8 cellular contexts compared by ENCODE assay signal in the genomic region with DNA sequence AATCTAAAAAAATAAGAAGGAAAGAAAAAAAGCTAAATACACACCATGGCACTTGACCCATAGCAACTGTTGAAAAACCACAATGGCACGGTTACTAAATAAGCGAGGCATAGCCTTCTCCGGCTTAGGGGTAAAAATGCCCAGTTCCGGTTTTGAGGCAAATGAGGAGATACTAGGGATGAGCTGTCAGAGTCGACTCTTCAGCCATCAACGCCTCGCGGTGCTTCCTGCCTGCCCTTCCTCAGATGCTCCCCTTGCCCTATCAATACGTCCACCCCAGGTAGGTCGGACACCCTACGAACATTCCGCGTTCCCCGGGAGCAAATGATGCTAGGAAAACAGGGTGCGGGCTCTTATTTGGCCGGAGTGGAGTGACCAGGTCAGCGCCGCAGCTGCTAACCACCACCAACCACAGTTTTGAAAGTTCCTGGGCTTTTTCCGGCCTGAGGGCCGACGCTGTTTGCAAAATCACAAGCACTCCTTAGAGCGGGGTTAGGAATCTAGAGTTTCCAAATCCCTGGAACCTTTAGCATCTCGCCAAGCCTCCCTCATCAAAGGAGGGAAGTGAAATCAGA. TPM values are rescaled to one million over a fixed set of nuclear protein-coding genes. Genes with fewer than 3 reads are reported as not detected.
DNase-seq lines count a peak whose midpoint lies in the region; ATAC-seq and TF ChIP-seq lines count a peak whose summit lies in the region.

No MANE protein-coding gene starts in this region.

- in situ Hi-C loops in GM13977 (cut with MboI; ENCODE audit: low pct_unique_long_range_greater_than_20kb, low sequenced_read_pairs, unreplicated experiment), result no loop called here

- no peaks in the 10 kb centered on the region for H3K27me3 Mint-ChIP-seq in activated naive CD8-positive, alpha-beta T cell

- ATAC-seq in left ventricle myocardium superior (no peak), GM18909 (IDR thresholded peaks at IDR 0.05; ENCODE audit: poor library complexity, unreplicated experiment) (no peak)

- peak overlapping the region; percentile 81 for H3K4me3 ChIP-seq in rectal smooth muscle tissue (ENCODE audit: low read length)

- no peak for TF ChIP-seq CTCF in GM13977 (IDR thresholded peaks at IDR 0.05; ENCODE audit: extremely low read depth, insufficient read depth, missing control alignments)

- intact Hi-C loops in left ventricle myocardium superior (cut with micrococcal nuclease), result no loop called here

- H3K4me1 Mint-ChIP-seq in activated naive CD8-positive, alpha-beta T cell (ENCODE audit: low read depth), result peaks cover 42% of the 10 kb centered on the region

- peaks cover 5% of the 10 kb centered on the region for H3K36me3 Mint-ChIP-seq in activated naive CD8-positive, alpha-beta T cell

- peak overlapping the region; percentile 38 for H3K9ac ChIP-seq in rectal smooth muscle tissue (ENCODE audit: low read length)

- DNase-seq in AG08396 (ENCODE audit: low spot score) (peak; percentile 68), GM13977 (ENCODE audit: low spot score) (peak; percentile 38), NCI-H748 (lab: John Stamatoyannopoulos, UW; ENCODE audit: unreplicated experiment) (peak; percentile 41), left ventricle myocardium superior (peak; percentile 39)
- no peak for DNase-seq in stimulated activated naive CD4-positive, alpha-beta T cell treated with Interleukin-2 at 50 U/mL for 16 hours (lab: John Stamatoyannopoulos, UW)

- peaks cover 17% of the 10 kb centered on the region for H3K36me3 ChIP-seq in rectal smooth muscle tissue (ENCODE audit: control insufficient read depth, insufficient read depth, low read length)

- peak overlapping the region; percentile 92 for H3K27ac ChIP-seq in rectal smooth muscle tissue (ENCODE audit: low read depth, low read length)

- H3K9me3 Mint-ChIP-seq in activated naive CD8-positive, alpha-beta T cell (ENCODE audit: low read depth), result no peaks in the 10 kb centered on the region

- H3K27me3 ChIP-seq in rectal smooth muscle tissue (ENCODE audit: control insufficient read depth, insufficient read depth, low read length), result no peaks in the 10 kb centered on the region

- H3K4me3 Mint-ChIP-seq in activated naive CD8-positive, alpha-beta T cell, result peak overlapping the region; percentile 94

- H3K27ac Mint-ChIP-seq in activated naive CD8-positive, alpha-beta T cell, result peak overlapping the region; percentile 87

- peaks cover 5% of the 10 kb centered on the region for H3K4me1 ChIP-seq in rectal smooth muscle tissue (ENCODE audit: control insufficient read depth, insufficient read depth, low read length)

RNA-seq across cellular contexts. Expression of a gene that starts 1.2 kb away (rescaled TPM):
- 38.9 TPM for total RNA-seq in left ventricle myocardium superior

RNA-seq across cellular contexts. Expression of a gene that starts 22.1 kb away (rescaled TPM):
- 13.1 TPM for total RNA-seq in left ventricle myocardium superior

RNA-seq across cellular contexts. Expression of a gene that starts 22.2 kb away (rescaled TPM):
- total RNA-seq in left ventricle myocardium superior, result 15.8 TPM

RNA-seq across cellular contexts. Expression of a gene that starts 27.6 kb away (rescaled TPM):
- 144 TPM for total RNA-seq in left ventricle myocardium superior

RNA-seq across cellular contexts. Expression of a gene that starts 30.4 kb away (rescaled TPM):
- 116 TPM for total RNA-seq in left ventricle myocardium superior
